Comparison of ENCODE assay signal across 20 cellular contexts in genomic region chr1:94143173-94143808, GRCh38.
DNase-seq lines count a peak whose midpoint lies in the region; ATAC-seq and TF ChIP-seq lines count a peak whose summit lies in the region.
"Had no signal": no experiment of that assay in that cellular context is flagged by ENCODE, and none has a peak within 500 bp of the region (broad histone marks: within the 10 kb centered on the region; RNA-seq: fewer than 3 reads in every experiment).

No MANE protein-coding gene starts in this region.

- H3K9me3 Mint-ChIP-seq in nephron progenitor cell = peaks cover 9% of the 10 kb centered on the region
- no peaks in the 10 kb centered on the region for H3K9me3 Mint-ChIP-seq in T-helper 2 cell treated with Interferon-gamma antibody and Interleukin-4, amounts not matched to agents 5 μg/mL and 100 μg/mL, for 36 hours
- H3K9me3 Mint-ChIP-seq: activated CD4-positive, alpha-beta memory T cell treated with anti-CD3 and anti-CD28 coated beads for 36 hours; activated naive CD8-positive, alpha-beta T cell treated with anti-CD3 and anti-CD28 coated beads, Interleukin-2, amount 10 ng/mL, durations not matched to agents 7 days and 5 days; natural killer cell treated with Interleukin-12 subunit alpha and Interleukin-12 subunit beta and Interleukin-15 and Interleukin-18, amount 100 ng/mL, for 72 hours had no signal

- peak overlapping the region; percentile 70 for H3K27ac Mint-ChIP-seq in nephron progenitor cell
- no peak overlapping the region for H3K27ac Mint-ChIP-seq in T-helper 2 cell treated with Interferon-gamma antibody and Interleukin-4, amounts not matched to agents 5 μg/mL and 100 μg/mL, for 36 hours
- H3K27ac Mint-ChIP-seq: activated CD4-positive, alpha-beta memory T cell treated with anti-CD3 and anti-CD28 coated beads for 36 hours; activated naive CD8-positive, alpha-beta T cell treated with anti-CD3 and anti-CD28 coated beads, Interleukin-2, amount 10 ng/mL, durations not matched to agents 7 days and 5 days; natural killer cell treated with Interleukin-12 subunit alpha and Interleukin-12 subunit beta and Interleukin-15 and Interleukin-18, amount 100 ng/mL, for 72 hours had no signal

- H3K4me1 Mint-ChIP-seq in nephron progenitor cell = peaks cover 14% of the 10 kb centered on the region
- no peaks in the 10 kb centered on the region for H3K4me1 Mint-ChIP-seq in T-helper 2 cell treated with Interferon-gamma antibody and Interleukin-4, amounts not matched to agents 5 μg/mL and 100 μg/mL, for 36 hours (ENCODE audit: low read depth)
- H3K4me1 Mint-ChIP-seq: activated naive CD8-positive, alpha-beta T cell treated with anti-CD3 and anti-CD28 coated beads, Interleukin-2, amount 10 ng/mL, durations not matched to agents 7 days and 5 days had no signal

- DNase-seq in DMS53 treated with DMSO at 0.1 percent for 48 hours (lab: John Stamatoyannopoulos, UW; ENCODE audit: unreplicated experiment) (peak; percentile 33), NAMALWA (ENCODE audit: low spot score) (peak; percentile 3), choroid plexus epithelial cell (ENCODE audit: low read depth) (peak; percentile 63), nephron progenitor cell (no peak), SW 1271 (lab: John Stamatoyannopoulos, UW) (no peak)
- no peak for DNase-seq in T-helper 2 cell treated with Interferon-gamma antibody and Interleukin-4, amounts not matched to agents 5 μg/mL and 100 μg/mL, for 36 hours (ENCODE audit: low spot score)
- DNase-seq: activated CD4-positive, alpha-beta memory T cell treated with anti-CD3 and anti-CD28 coated beads for 36 hours; activated effector memory CD4-positive, alpha-beta T cell treated with Interleukin-2 at 50 U/mL for 16 hours; activated naive CD8-positive, alpha-beta T cell treated with anti-CD3 and anti-CD28 coated beads, Interleukin-2, amount 10 ng/mL, durations not matched to agents 7 days and 5 days; body of pancreas; colonic mucosa; DMS 273 treated with DMSO at 0.1 percent for 48 hours; midbrain; NCI-H1417 treated with DMSO at 0.1 percent for 48 hours; NCI-H2171 treated with DMSO at 0.1 percent for 48 hours; pancreas; Right ventricle myocardium superior; substantia nigra had no signal

- H3K27me3 Mint-ChIP-seq in nephron progenitor cell (ENCODE audit: low read depth, poor library complexity) = peaks cover 2% of the 10 kb centered on the region
- peaks cover 2% of the 10 kb centered on the region for H3K27me3 Mint-ChIP-seq in T-helper 2 cell treated with Interferon-gamma antibody and Interleukin-4, amounts not matched to agents 5 μg/mL and 100 μg/mL, for 36 hours (ENCODE audit: low read depth)
- H3K27me3 Mint-ChIP-seq: activated CD4-positive, alpha-beta memory T cell treated with anti-CD3 and anti-CD28 coated beads for 36 hours had no signal

- no peaks in the 10 kb centered on the region for H3K36me3 Mint-ChIP-seq in nephron progenitor cell (ENCODE audit: low read depth)
- H3K36me3 Mint-ChIP-seq in T-helper 2 cell treated with Interferon-gamma antibody and Interleukin-4, amounts not matched to agents 5 μg/mL and 100 μg/mL, for 36 hours (ENCODE audit: low read depth) = no peaks in the 10 kb centered on the region
- H3K36me3 Mint-ChIP-seq: activated CD4-positive, alpha-beta memory T cell treated with anti-CD3 and anti-CD28 coated beads for 36 hours; activated naive CD8-positive, alpha-beta T cell treated with anti-CD3 and anti-CD28 coated beads, Interleukin-2, amount 10 ng/mL, durations not matched to agents 7 days and 5 days; natural killer cell treated with Interleukin-12 subunit alpha and Interleukin-12 subunit beta and Interleukin-15 and Interleukin-18, amount 100 ng/mL, for 72 hours had no signal

- no peak for ATAC-seq in GM18502 (IDR thresholded peaks at IDR 0.05; ENCODE audit: poor library complexity, unreplicated experiment)
- ATAC-seq: body of pancreas; natural killer cell treated with Interleukin-12 subunit alpha and Interleukin-12 subunit beta and Interleukin-15 and Interleukin-18, amount 100 ng/mL, for 72 hours; pancreas had no signal

- H3K4me3 ChIP-seq in choroid plexus epithelial cell (ENCODE audit: low read depth, low read length) = no peak overlapping the region
- H3K4me3 ChIP-seq: body of pancreas, colonic mucosa, pancreas had no signal

- H3K4me3 Mint-ChIP-seq in nephron progenitor cell = no peak overlapping the region
- no peak overlapping the region for H3K4me3 Mint-ChIP-seq in T-helper 2 cell treated with Interferon-gamma antibody and Interleukin-4, amounts not matched to agents 5 μg/mL and 100 μg/mL, for 36 hours
- H3K4me3 Mint-ChIP-seq: activated CD4-positive, alpha-beta memory T cell treated with anti-CD3 and anti-CD28 coated beads for 36 hours; activated naive CD8-positive, alpha-beta T cell treated with anti-CD3 and anti-CD28 coated beads, Interleukin-2, amount 10 ng/mL, durations not matched to agents 7 days and 5 days; natural killer cell treated with Interleukin-12 subunit alpha and Interleukin-12 subunit beta and Interleukin-15 and Interleukin-18, amount 100 ng/mL, for 72 hours had no signal

- TF ChIP-seq CTCF in choroid plexus epithelial cell (conservative IDR thresholded peaks at IDR 0.05; ENCODE audit: low read depth, low read length) (no peak), nephron progenitor cell (IDR thresholded peaks at IDR 0.05) (no peak)

Comparison
In these comparisons a context has a peak if more than half of its experiments do, and no peak if none do; other contexts are left out.
1. DNase-seq: peak in DMS53 treated with DMSO at 0.1 percent for 48 hours (single experiment), NAMALWA (single experiment) and choroid plexus epithelial cell (single experiment); none in nephron progenitor cell (single experiment), SW 1271 (0 of 2) and T-helper 2 cell treated with Interferon-gamma antibody and Interleukin-4, amounts not matched to agents 5 μg/mL and 100 μg/mL, for 36 hours (single experiment).